ENCODE assay signal across 20 cellular contexts in the genomic region with DNA sequence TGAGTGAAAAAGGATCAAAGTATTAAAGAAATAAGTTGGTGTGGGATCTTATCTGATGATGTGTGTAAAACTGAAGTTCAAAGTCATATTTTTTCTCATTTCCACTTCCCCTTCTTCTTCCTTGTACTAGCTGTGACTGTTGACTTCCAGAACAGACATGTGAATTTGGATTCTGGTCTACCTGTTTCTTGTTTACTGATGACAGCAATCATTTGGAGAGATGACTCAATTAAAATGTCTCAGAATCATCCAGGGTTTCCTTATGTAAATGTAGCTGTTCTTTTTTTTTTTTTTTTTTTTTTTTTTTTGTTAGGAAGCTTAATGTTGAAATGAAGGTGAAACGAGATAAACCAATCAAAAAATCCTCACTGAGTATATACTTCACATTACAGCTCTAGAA.
"Had no signal": no experiment of that assay in that cellular context is flagged by ENCODE, and none has a peak within 500 bp of the region (broad histone marks: within the 10 kb centered on the region; RNA-seq: fewer than 3 reads in every experiment).

No MANE protein-coding gene starts in this region.

- H3K4me1 ChIP-seq: esophagus squamous epithelium, gastrocnemius medialis, heart right ventricle, left lung had no signal

- H3K27ac ChIP-seq: coronary artery, esophagus squamous epithelium, gastrocnemius medialis, heart right ventricle, left lung had no signal

- H3K27me3 ChIP-seq: esophagus squamous epithelium, gastrocnemius medialis, heart right ventricle, left lung had no signal

- DNase-seq: dermis blood vessel endothelial cell; effector CD8-positive, alpha-beta T cell; effector memory CD8-positive, alpha-beta T cell; endodermal cell; erythroblast; esophagus squamous epithelium; foreskin melanocyte; gastrocnemius medialis; glutamatergic neuron; head of caudate nucleus; heart right ventricle; hippocampal formation; left cardiac atrium; left lung; left ventricle myocardium superior; mammary epithelial cell; midbrain; naive thymus-derived CD4-positive, alpha-beta T cell had no signal

- H3K4me3 ChIP-seq: coronary artery, esophagus squamous epithelium, gastrocnemius medialis, heart right ventricle, left lung, lung had no signal

- H3K9me3 ChIP-seq: esophagus squamous epithelium, gastrocnemius medialis, left lung had no signal

- H3K36me3 ChIP-seq: esophagus squamous epithelium, gastrocnemius medialis, heart right ventricle, left lung had no signal
